Comparison of ENCODE assay signal across 10 cellular contexts in genomic region chr6:72418495-72418894, GRCh38.
DNase-seq lines count a peak whose midpoint lies in the region; ATAC-seq and TF ChIP-seq lines count a peak whose summit lies in the region.
"Had no signal": no experiment of that assay in that cellular context is flagged by ENCODE, and none has a peak within 500 bp of the region (broad histone marks: within the 10 kb centered on the region; RNA-seq: fewer than 3 reads in every experiment).

No MANE protein-coding gene starts in this region.

- H3K9me2 ChIP-seq in GM23248 (ENCODE audit: insufficient read depth), result no peaks in the 10 kb centered on the region

- 0 to 8% methylated on average over 5 of the region's 5 CpGs for WGBS in GM23248 (ENCODE audit: low coverage in 1 of 2, low lambda C conversion rate in 2 of 2, missing lambda C conversion rate in 2 of 2), 2 experiments
- WGBS in smooth muscle cell (ENCODE audit: low lambda C conversion rate), result 17% methylated on average over 5 of the region's 5 CpGs

- peak; percentile 86 for DNase-seq in GM23248
- DNase-seq in WERI-Rb-1, result peak; percentile 93
- peak; percentile 73 for DNase-seq in fibroblast of villous mesenchyme (ENCODE audit: low read depth)
- peak; percentile 15 for DNase-seq in smooth muscle cell (lab: John Stamatoyannopoulos, UW; ENCODE audit: unreplicated experiment)
- DNase-seq in NK-92 treated with Interleukin-12 subunit alpha and Interleukin-12 subunit beta, amount 100 ng/mL, for 24 hours (lab: John Stamatoyannopoulos, UW), result no peak
- DNase-seq in NCI-H526 treated with DMSO at 0.1 percent for 48 hours (lab: John Stamatoyannopoulos, UW), result no peak
- DNase-seq: DMS 273 treated with DMSO at 0.1 percent for 48 hours; effector memory CD4-positive, alpha-beta T cell; NCI-H146 had no signal

- in situ Hi-C loops in GM23248 (cut with MboI), result loop anchor here (10.0 kb wide), 2 partner anchors 166 to 766 kb away; no protein-coding TSS in a partner anchor

- H3K9me3 ChIP-seq in GM23248 (ENCODE audit: low read depth), result no peaks in the 10 kb centered on the region
- H3K9me3 ChIP-seq in WERI-Rb-1 (ENCODE audit: severe bottlenecking), result no peaks in the 10 kb centered on the region
- H3K9me3 ChIP-seq in smooth muscle cell (replicated peaks; ENCODE audit: low read depth), result no peaks in the 10 kb centered on the region

- H3K27ac ChIP-seq in GM23248 (peak overlapping the region; percentile 69), WERI-Rb-1 (peak overlapping the region; percentile 95), smooth muscle cell (ENCODE audit: low read depth) (peak overlapping the region; percentile 71)

- H3K4me1 ChIP-seq in GM23248 (ENCODE audit: insufficient read depth), result peaks cover 69% of the 10 kb centered on the region
- peaks cover 14% of the 10 kb centered on the region for H3K4me1 ChIP-seq in smooth muscle cell (ENCODE audit: low read depth)

- H3F3A ChIP-seq in GM23248 (ENCODE audit: insufficient read depth), result peaks cover 65% of the 10 kb centered on the region
- H3F3A ChIP-seq in smooth muscle cell (ENCODE audit: low read depth), result no peaks in the 10 kb centered on the region

- TF ChIP-seq CTCF in WERI-Rb-1 (IDR thresholded peaks at IDR 0.05; ENCODE audit: low read depth, low read length) (no peak), fibroblast of villous mesenchyme (IDR thresholded peaks at IDR 0.05; ENCODE audit: insufficient read depth, low read depth, low read length) (no peak), smooth muscle cell (IDR thresholded peaks at IDR 0.05; ENCODE audit: borderline replicate concordance, insufficient read depth, poor library complexity, severe bottlenecking) (no peak)

- no peaks in the 10 kb centered on the region for H4K20me1 ChIP-seq in GM23248 (ENCODE audit: insufficient read depth)
- H4K20me1 ChIP-seq in smooth muscle cell (ENCODE audit: low read depth), result no peaks in the 10 kb centered on the region

- H2AFZ ChIP-seq in GM23248 (peak overlapping the region; percentile 63), smooth muscle cell (ENCODE audit: low read depth) (no peak overlapping the region)

- no peaks in the 10 kb centered on the region for H3K27me3 ChIP-seq in GM23248 (replicated peaks; ENCODE audit: insufficient read depth)
- H3K27me3 ChIP-seq in WERI-Rb-1 (ENCODE audit: insufficient read depth, low read depth, severe bottlenecking), result no peaks in the 10 kb centered on the region
- H3K27me3 ChIP-seq in smooth muscle cell (ENCODE audit: low read depth), result no peaks in the 10 kb centered on the region

- ATAC-seq in HG02678 (IDR thresholded peaks at IDR 0.05; ENCODE audit: unreplicated experiment), result no peak

- H3K36me3 ChIP-seq in GM23248 (ENCODE audit: low read depth), result no peaks in the 10 kb centered on the region
- H3K36me3 ChIP-seq in WERI-Rb-1, result no peaks in the 10 kb centered on the region
- no peaks in the 10 kb centered on the region for H3K36me3 ChIP-seq in smooth muscle cell (ENCODE audit: low read depth)

- H3K9ac ChIP-seq in GM23248 (peak overlapping the region; percentile 34; the same call in 1 of the 2 replicates), smooth muscle cell (ENCODE audit: low read depth) (no peak overlapping the region)

- H3K4me3 ChIP-seq in GM23248 (0 out of 2 replicates have a peak overlapping the region, but pooled peaks have one; percentile 13), WERI-Rb-1 (ENCODE audit: low read depth, low read length) (no peak overlapping the region), fibroblast of villous mesenchyme (ENCODE audit: low read depth, low read length) (no peak overlapping the region), smooth muscle cell (no peak overlapping the region)

- H3K4me2 ChIP-seq in GM23248 (ENCODE audit: unreplicated experiment) (peak overlapping the region; percentile 69), smooth muscle cell (peak overlapping the region; percentile 53)

- H3K79me2 ChIP-seq in GM23248 (ENCODE audit: insufficient read depth) (no peaks in the 10 kb centered on the region), smooth muscle cell (ENCODE audit: low read depth) (no peaks in the 10 kb centered on the region)

Comparison
In these comparisons a context has a peak if more than half of its experiments do, and no peak if none do; other contexts are left out.
1. DNase-seq: peak in GM23248 (single experiment), WERI-Rb-1 (single experiment), fibroblast of villous mesenchyme (single experiment) and smooth muscle cell (single experiment); none in NK-92 treated with Interleukin-12 subunit alpha and Interleukin-12 subunit beta, amount 100 ng/mL, for 24 hours (single experiment) and NCI-H526 treated with DMSO at 0.1 percent for 48 hours (single experiment).
2. Peak in every context shown above with its lines, with median percentiles within 50 percentile points of each other: H3K27ac ChIP-seq.